Comparison of ENCODE assay signal across 8 cellular contexts in genomic region chr4:1712216-1713002, GRCh38. TPM values are rescaled to one million over a fixed set of nuclear protein-coding genes. Genes with fewer than 3 reads are reported as not detected.
A peak's percentile ranks its signal among the peaks of the same experiment; 100 is the strongest.
DNase-seq lines count a peak whose midpoint lies in the region; ATAC-seq and TF ChIP-seq lines count a peak whose summit lies in the region.

Gene SLBP, minus strand, starts transcription at chr4:1712319. Its CDS starts 131 bp downstream, at chr4:1712188.

- no peaks in the 10 kb centered on the region for H3K36me3 ChIP-seq in mammary epithelial cell (ENCODE audit: insufficient read depth, low read length)

- CTCF ChIA-PET in mammary epithelial cell (lab: Charles Lee; ENCODE audit: low non-redundant PET): interaction anchor here (0.6 kb wide), 1 partner anchor 19 kb away, joined by 3 read pairs; no protein-coding TSS in a partner anchor

- H3K9me3 ChIP-seq in mammary epithelial cell (replicated peaks; ENCODE audit: insufficient read depth, low read length): no peaks in the 10 kb centered on the region

- DNase-seq in AG08395 (ENCODE audit: low spot score) (peak; percentile 94), NCI-H2227 treated with DMSO at 0.1 percent for 48 hours (lab: John Stamatoyannopoulos, UW) (peak; percentile 86), mammary epithelial cell (peak; percentile 96), iPS-NIHi7 (ENCODE audit: extremely low spot score) (peak; percentile 95), smooth muscle cell of the brain vasculature (ENCODE audit: low read depth, low spot score) (peak; percentile 44)

- H3K4me3 ChIP-seq in WI38 (ENCODE audit: low read depth, low read length) (peak within 1 kb of the TSS; percentile 87), mammary epithelial cell (replicated peaks in 1 of 3; ENCODE audit: insufficient read depth in 1 of 3, low read depth in 2 of 3, low read length in 3 of 3) (peak within 1 kb of the TSS; percentile 70 to 93 (median 83))

- 7% methylated on average over 8 of the region's 98 CpGs for WGBS in mammary epithelial cell (ENCODE audit: low coverage, missing lambda C conversion rate)

- ATAC-seq in HG03175 (IDR thresholded peaks at IDR 0.05; ENCODE audit: unreplicated experiment): peak; percentile 77

- H3K27ac ChIP-seq in mammary epithelial cell (ENCODE audit: insufficient read depth, low read depth, low read length): peak within 1 kb of the TSS; percentile 89

- in situ Hi-C loops in GM18951 (cut with MboI; ENCODE audit: low sequenced_read_pairs, unreplicated experiment): no loop called here
- in situ Hi-C loops in mammary epithelial cell (cut with MboI; ENCODE audit: low sequenced_read_pairs in 2 of 2): no loop called here

- H3K9ac ChIP-seq in mammary epithelial cell (ENCODE audit: insufficient read depth, low read length): peak within 1 kb of the TSS; percentile 90

- H3K79me2 ChIP-seq in mammary epithelial cell (ENCODE audit: insufficient read depth, low read length): peaks cover 85% of the 10 kb centered on the region

- dilution Hi-C loops in mammary epithelial cell (cut with HindIII; ENCODE audit: low sequenced_read_pairs): no loop called here

- TF ChIP-seq POLR2A in GM18951 (IDR thresholded peaks at IDR 0.05; ENCODE audit: extremely low read depth, insufficient read depth, insufficient read length): peak; percentile 96

- intact Hi-C loops in mammary epithelial cell (cut with micrococcal nuclease): loop anchor here (1.0 to 2.0 kb wide), 3 partner anchors 9 to 19 kb away; partner anchors contain the start of genes TACC3 and TMEM129

- H3K27me3 ChIP-seq in mammary epithelial cell (ENCODE audit: insufficient read depth, low read length): no peaks in the 10 kb centered on the region

- TF ChIP-seq CTCF in WI38 (IDR thresholded peaks at IDR 0.05; ENCODE audit: low read depth, low read length) (no peak), mammary epithelial cell (conservative IDR thresholded peaks at IDR 0.05 in 1 of 2, IDR thresholded peaks at IDR 0.05 in 1 of 2; ENCODE audit: extremely low read depth in 1 of 2, insufficient read depth in 1 of 2, low read depth in 1 of 2, low read length in 2 of 2) (no peak)

- no TSS peak for BruUV-seq in mammary epithelial cell (replicated peaks; lab: Mats Ljungman, UMichigan)

- peak within 1 kb of the TSS; percentile 90 for H3K4me2 ChIP-seq in mammary epithelial cell (ENCODE audit: insufficient read depth, low read depth, low read length)

- no peaks in the 10 kb centered on the region for H4K20me1 ChIP-seq in mammary epithelial cell (ENCODE audit: insufficient read depth, low read length)

- peaks cover 17% of the 10 kb centered on the region for H3K4me1 ChIP-seq in mammary epithelial cell (ENCODE audit: insufficient read depth, low read length)

- peak within 1 kb of the TSS; percentile 93 for H2AFZ ChIP-seq in mammary epithelial cell (ENCODE audit: low read depth, low read length)

RNA-seq across cellular contexts. Expression of gene SLBP, which starts in this region (rescaled TPM):
- 10 to 100 TPM; 38.0 to 55.7 TPM for total RNA-seq in mammary epithelial cell
- polyA plus RNA-seq in mammary epithelial cell: 71.1 TPM
- polyA minus RNA-seq in mammary epithelial cell: 46.8 TPM

Comparison
In these comparisons a context has a peak if more than half of its experiments do, and no peak if none do; other contexts are left out.
1. Peak in every context shown above with its lines: DNase-seq, ATAC-seq, H3K4me3 ChIP-seq and H3K27ac ChIP-seq.
2. DNase-seq: peak in every context shown above with its lines; median percentile 96 in mammary epithelial cell; 95 in iPS-NIHi7; 94 in AG08395; 86 in NCI-H2227 treated with DMSO at 0.1 percent for 48 hours; 44 in smooth muscle cell of the brain vasculature.